ENCODE assay signal across 1 cellular context in the genomic region with DNA sequence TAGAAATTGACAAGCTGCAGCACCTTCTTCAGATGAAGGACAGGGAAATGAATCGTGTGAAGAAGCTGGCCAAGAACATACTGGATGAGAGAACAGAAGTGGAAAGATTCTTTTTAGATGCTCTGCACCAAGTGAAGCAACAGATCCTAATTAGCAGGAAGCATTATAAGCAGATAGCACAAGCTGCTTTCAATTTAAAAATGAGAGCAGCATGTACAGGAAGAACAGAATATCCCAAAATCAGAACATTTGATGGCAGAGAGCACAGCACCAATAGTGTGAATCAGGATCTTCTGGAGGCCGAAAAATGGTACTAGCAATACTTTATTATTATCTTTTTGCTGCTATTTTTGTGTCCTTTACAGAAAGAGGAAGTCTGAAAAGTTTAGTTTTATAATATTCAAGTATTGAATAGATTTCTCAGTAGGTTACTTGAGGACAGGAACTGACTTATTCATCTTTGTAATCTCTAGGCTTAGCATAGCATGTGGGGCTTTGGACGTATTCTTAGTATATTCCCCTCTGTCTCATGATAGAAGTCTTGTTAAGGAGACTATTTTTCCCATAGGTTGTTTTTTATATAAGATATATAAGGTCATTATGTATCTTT.
TF ChIP-seq lines count a peak whose summit lies in the region.

No MANE protein-coding gene starts in this region.

TF ChIP-seq in GM23338, 12 proteins besides CTCF, POLR2A, EP300 and RAD21 (continued from another document):
- TF ChIP-seq, protein P1, sequence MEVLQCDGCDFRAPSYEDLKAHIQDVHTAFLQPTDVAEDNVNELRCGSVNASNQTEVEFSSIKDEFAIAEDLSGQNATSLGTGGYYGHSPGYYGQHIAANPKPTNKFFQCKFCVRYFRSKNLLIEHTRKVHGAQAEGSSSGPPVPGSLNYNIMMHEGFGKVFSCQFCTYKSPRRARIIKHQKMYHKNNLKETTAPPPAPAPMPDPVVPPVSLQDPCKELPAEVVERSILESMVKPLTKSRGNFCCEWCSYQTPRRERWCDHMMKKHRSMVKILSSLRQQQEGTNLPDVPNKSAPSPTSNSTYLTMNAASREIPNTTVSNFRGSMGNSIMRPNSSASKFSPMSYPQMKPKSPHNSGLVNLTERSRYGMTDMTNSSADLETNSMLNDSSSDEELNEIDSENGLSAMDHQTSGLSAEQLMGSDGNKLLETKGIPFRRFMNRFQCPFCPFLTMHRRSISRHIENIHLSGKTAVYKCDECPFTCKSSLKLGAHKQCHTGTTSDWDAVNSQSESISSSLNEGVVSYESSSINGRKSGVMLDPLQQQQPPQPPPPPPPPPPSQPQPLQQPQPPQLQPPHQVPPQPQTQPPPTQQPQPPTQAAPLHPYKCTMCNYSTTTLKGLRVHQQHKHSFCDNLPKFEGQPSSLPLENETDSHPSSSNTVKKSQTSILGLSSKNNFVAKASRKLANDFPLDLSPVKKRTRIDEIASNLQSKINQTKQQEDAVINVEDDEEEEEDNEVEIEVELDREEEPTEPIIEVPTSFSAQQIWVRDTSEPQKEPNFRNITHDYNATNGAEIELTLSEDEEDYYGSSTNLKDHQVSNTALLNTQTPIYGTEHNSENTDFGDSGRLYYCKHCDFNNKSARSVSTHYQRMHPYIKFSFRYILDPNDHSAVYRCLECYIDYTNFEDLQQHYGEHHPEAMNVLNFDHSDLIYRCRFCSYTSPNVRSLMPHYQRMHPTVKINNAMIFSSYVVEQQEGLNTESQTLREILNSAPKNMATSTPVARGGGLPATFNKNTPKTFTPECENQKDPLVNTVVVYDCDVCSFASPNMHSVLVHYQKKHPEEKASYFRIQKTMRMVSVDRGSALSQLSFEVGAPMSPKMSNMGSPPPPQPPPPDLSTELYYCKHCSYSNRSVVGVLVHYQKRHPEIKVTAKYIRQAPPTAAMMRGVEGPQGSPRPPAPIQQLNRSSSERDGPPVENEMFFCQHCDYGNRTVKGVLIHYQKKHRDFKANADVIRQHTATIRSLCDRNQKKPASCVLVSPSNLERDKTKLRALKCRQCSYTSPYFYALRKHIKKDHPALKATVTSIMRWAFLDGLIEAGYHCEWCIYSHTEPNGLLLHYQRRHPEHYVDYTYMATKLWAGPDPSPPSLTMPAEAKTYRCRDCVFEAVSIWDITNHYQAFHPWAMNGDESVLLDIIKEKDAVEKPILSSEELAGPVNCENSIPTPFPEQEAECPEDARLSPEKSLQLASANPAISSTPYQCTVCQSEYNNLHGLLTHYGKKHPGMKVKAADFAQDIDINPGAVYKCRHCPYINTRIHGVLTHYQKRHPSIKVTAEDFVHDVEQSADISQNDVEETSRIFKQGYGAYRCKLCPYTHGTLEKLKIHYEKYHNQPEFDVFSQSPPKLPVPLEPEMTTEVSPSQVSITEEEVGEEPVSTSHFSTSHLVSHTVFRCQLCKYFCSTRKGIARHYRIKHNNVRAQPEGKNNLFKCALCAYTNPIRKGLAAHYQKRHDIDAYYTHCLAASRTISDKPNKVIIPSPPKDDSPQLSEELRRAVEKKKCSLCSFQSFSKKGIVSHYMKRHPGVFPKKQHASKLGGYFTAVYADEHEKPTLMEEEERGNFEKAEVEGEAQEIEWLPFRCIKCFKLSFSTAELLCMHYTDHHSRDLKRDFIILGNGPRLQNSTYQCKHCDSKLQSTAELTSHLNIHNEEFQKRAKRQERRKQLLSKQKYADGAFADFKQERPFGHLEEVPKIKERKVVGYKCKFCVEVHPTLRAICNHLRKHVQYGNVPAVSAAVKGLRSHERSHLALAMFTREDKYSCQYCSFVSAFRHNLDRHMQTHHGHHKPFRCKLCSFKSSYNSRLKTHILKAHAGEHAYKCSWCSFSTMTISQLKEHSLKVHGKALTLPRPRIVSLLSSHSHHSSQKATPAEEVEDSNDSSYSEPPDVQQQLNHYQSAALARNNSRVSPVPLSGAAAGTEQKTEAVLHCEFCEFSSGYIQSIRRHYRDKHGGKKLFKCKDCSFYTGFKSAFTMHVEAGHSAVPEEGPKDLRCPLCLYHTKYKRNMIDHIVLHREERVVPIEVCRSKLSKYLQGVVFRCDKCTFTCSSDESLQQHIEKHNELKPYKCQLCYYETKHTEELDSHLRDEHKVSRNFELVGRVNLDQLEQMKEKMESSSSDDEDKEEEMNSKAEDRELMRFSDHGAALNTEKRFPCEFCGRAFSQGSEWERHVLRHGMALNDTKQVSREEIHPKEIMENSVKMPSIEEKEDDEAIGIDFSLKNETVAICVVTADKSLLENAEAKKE (CRISPR knock-in tag; IDR thresholded peaks at IDR 0.05) = no peak
- TF ChIP-seq, protein P2, sequence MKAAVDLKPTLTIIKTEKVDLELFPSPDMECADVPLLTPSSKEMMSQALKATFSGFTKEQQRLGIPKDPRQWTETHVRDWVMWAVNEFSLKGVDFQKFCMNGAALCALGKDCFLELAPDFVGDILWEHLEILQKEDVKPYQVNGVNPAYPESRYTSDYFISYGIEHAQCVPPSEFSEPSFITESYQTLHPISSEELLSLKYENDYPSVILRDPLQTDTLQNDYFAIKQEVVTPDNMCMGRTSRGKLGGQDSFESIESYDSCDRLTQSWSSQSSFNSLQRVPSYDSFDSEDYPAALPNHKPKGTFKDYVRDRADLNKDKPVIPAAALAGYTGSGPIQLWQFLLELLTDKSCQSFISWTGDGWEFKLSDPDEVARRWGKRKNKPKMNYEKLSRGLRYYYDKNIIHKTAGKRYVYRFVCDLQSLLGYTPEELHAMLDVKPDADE (IDR thresholded peaks at IDR 0.05) = no peak
- no peak for TF ChIP-seq STAT1 (IDR thresholded peaks at IDR 0.05; ENCODE audit: unreplicated experiment)
- no peak for TF ChIP-seq ZNF114 (CRISPR knock-in tag; IDR thresholded peaks at IDR 0.05)
- TF ChIP-seq JUNB (IDR thresholded peaks at IDR 0.05; ENCODE audit: unreplicated experiment) = no peak
- TF ChIP-seq POLR2AphosphoS5 (IDR thresholded peaks at IDR 0.05; ENCODE audit: low read depth) = no peak
- TF ChIP-seq, protein P3, sequence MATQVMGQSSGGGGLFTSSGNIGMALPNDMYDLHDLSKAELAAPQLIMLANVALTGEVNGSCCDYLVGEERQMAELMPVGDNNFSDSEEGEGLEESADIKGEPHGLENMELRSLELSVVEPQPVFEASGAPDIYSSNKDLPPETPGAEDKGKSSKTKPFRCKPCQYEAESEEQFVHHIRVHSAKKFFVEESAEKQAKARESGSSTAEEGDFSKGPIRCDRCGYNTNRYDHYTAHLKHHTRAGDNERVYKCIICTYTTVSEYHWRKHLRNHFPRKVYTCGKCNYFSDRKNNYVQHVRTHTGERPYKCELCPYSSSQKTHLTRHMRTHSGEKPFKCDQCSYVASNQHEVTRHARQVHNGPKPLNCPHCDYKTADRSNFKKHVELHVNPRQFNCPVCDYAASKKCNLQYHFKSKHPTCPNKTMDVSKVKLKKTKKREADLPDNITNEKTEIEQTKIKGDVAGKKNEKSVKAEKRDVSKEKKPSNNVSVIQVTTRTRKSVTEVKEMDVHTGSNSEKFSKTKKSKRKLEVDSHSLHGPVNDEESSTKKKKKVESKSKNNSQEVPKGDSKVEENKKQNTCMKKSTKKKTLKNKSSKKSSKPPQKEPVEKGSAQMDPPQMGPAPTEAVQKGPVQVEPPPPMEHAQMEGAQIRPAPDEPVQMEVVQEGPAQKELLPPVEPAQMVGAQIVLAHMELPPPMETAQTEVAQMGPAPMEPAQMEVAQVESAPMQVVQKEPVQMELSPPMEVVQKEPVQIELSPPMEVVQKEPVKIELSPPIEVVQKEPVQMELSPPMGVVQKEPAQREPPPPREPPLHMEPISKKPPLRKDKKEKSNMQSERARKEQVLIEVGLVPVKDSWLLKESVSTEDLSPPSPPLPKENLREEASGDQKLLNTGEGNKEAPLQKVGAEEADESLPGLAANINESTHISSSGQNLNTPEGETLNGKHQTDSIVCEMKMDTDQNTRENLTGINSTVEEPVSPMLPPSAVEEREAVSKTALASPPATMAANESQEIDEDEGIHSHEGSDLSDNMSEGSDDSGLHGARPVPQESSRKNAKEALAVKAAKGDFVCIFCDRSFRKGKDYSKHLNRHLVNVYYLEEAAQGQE (IDR thresholded peaks at IDR 0.05; ENCODE audit: unreplicated experiment) = no peak
TF ChIP-seq in GM23338: peak in this region for 0.
